In genomic region chr1:28415246-28415645, GRCh38 we compare ENCODE assay signal across 1 cellular context.
TF ChIP-seq lines count a peak whose summit lies in the region.

No MANE protein-coding gene starts in this region.

TF ChIP-seq in GM23338, 12 proteins besides CTCF, POLR2A, EP300 and RAD21:
- no peak for TF ChIP-seq POLR2AphosphoS5 (IDR thresholded peaks at IDR 0.05; ENCODE audit: low read depth)
- TF ChIP-seq NANOG (IDR thresholded peaks at IDR 0.05; ENCODE audit: borderline replicate concordance): peak; percentile 26; the same call in 1 of the 2 replicates
